Comparison of ENCODE assay signal across 1 cellular context in the genomic region with DNA sequence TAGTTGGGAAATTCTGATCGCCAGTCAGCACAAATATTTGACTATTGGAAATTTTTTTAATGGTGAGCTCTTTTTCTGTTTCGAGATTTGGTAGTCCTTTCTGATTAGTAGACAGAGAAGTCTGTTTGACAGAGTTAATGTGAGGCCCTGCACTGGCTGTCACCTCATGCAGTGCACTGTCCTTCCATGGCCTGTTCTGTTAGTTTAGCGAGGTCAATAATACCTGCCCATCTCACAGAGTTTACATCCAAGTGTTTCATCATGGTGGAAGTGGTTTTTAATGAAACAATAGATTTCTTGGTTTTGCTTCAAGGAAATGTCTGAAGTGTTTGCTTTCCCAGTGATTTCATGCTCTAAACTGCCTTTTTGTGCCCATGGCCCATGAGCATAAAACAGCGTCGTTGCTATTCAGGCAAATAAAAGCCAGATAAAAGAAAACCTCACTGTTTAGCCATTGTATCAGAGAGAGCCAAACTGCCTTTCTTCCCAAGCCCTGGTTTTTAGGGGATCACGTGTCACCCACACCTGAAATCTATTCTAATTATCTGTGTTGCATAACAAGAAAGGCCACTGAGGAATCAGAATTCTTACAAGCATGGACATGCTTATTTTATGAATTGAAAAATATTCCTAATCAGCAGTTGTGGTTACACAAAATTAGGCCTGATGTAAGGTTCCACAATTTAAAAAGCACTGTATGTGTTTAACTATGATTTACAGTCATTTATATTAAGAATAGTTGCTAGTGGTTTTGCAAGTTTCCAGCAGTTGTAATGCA.
TF ChIP-seq lines count a peak whose summit lies in the region.

No MANE protein-coding gene starts in this region.

TF ChIP-seq in H1, 55 proteins besides CTCF, POLR2A, EP300 and RAD21 (continued from another document):
- no peak for TF ChIP-seq GTF2F1 (IDR thresholded peaks at IDR 0.05; ENCODE audit: borderline replicate concordance, low read depth, low read length)
- no peak for TF ChIP-seq TEAD4 (IDR thresholded peaks at IDR 0.05; ENCODE audit: low read depth, low read length)
- no peak for TF ChIP-seq PHF8 (conservative IDR thresholded peaks at IDR 0.05; ENCODE audit: low read depth, low read length)
